Comparison of ENCODE assay signal across 12 cellular contexts in genomic region chr1:235023197-235024044, GRCh38.
DNase-seq lines count a peak whose midpoint lies in the region; ATAC-seq and TF ChIP-seq lines count a peak whose summit lies in the region.
"Had no signal": no experiment of that assay in that cellular context is flagged by ENCODE, and none has a peak within 500 bp of the region (broad histone marks: within the 10 kb centered on the region; RNA-seq: fewer than 3 reads in every experiment).

No MANE protein-coding gene starts in this region.

- no peak overlapping the region for H3K27ac ChIP-seq in right atrium auricular region
- H3K27ac ChIP-seq: SK-N-MC had no signal

- H3K4me3 ChIP-seq in right atrium auricular region = no peak overlapping the region
- H3K4me3 ChIP-seq: ascending aorta, SK-N-MC, tibial nerve had no signal

- TF ChIP-seq CTCF in GM13977 (IDR thresholded peaks at IDR 0.05; ENCODE audit: extremely low read depth, insufficient read depth, missing control alignments) = no peak
- no peak for TF ChIP-seq CTCF in neural crest cell (conservative IDR thresholded peaks at IDR 0.05)
- TF ChIP-seq CTCF in right atrium auricular region (IDR thresholded peaks at IDR 0.05) = no peak

- H3K4me3 Mint-ChIP-seq in neural crest cell = no peak overlapping the region
- H3K4me3 Mint-ChIP-seq: CD8-positive, alpha-beta memory T cell had no signal

- H3K27ac Mint-ChIP-seq in neural crest cell (ENCODE audit: unreplicated experiment) = peak overlapping the region; percentile 64

- no peaks in the 10 kb centered on the region for H3K27me3 ChIP-seq in right atrium auricular region
- H3K27me3 ChIP-seq: ascending aorta, tibial nerve had no signal

- H3K36me3 ChIP-seq in right atrium auricular region = no peaks in the 10 kb centered on the region
- H3K36me3 ChIP-seq: ascending aorta, tibial nerve had no signal

- in situ Hi-C loops in GM13977 (cut with MboI; ENCODE audit: low pct_unique_long_range_greater_than_20kb, low sequenced_read_pairs, unreplicated experiment) = no loop called here

- no peaks in the 10 kb centered on the region for H3K36me3 Mint-ChIP-seq in neural crest cell (ENCODE audit: low read depth)

- no peaks in the 10 kb centered on the region for H3K27me3 Mint-ChIP-seq in neural crest cell (ENCODE audit: low read depth)

- peaks cover 9% of the 10 kb centered on the region for H3K9me3 Mint-ChIP-seq in neural crest cell

- H3K4me1 Mint-ChIP-seq in neural crest cell = peaks cover 56% of the 10 kb centered on the region

- H3K4me1 ChIP-seq in right atrium auricular region = peaks cover 0 to 9% of the 10 kb centered on the region in 2 donors

- ATAC-seq in GM21447 (IDR thresholded peaks at IDR 0.05; ENCODE audit: unreplicated experiment) = peak; percentile 66

- DNase-seq in GM13977 (ENCODE audit: low spot score) (peak; percentile 42), LHCN-M2 (ENCODE audit: low read depth) (peak; percentile 53), neural crest cell (ENCODE audit: low read depth, low spot score) (no peak), RKO (ENCODE audit: low spot score) (no peak), hypothalamus (lab: John Stamatoyannopoulos, UW) (no peak), NAMALWA (ENCODE audit: low spot score) (no peak), right atrium auricular region (ENCODE audit: low spot score) (no peak)
- DNase-seq: CD8-positive, alpha-beta memory T cell had no signal

- H3K9me3 ChIP-seq in right atrium auricular region = no peaks in the 10 kb centered on the region

Comparison
In these comparisons a context has a peak if more than half of its experiments do, and no peak if none do; other contexts are left out.
1. DNase-seq: peak in GM13977 (single experiment) and LHCN-M2 (single experiment); none in neural crest cell (single experiment), RKO (single experiment), hypothalamus (0 of 51), NAMALWA (single experiment) and right atrium auricular region (single experiment).